In the genomic region with DNA sequence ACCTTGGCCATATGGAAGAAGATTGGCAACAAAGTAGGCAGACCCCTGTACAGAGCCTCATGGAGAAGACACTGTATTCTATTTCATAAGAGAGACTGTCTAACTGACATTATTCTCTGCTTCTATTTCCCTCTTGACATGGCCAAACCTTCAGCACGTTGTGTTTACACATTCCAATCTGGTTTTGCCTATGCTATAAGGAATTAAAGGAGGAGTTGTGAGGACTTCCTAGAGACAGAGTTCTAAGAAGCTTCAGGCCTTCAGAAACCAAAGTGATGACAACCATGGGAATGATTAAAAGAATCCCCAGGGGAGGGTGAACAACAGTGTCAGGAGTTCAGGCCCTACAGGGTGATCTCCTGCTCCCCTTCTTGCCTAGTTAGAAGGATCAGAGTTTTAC, we compare ENCODE assay signal across 17 cellular contexts. TPM values are rescaled to one million over a fixed set of nuclear protein-coding genes. Genes with fewer than 3 reads are reported as not detected.
A peak's percentile ranks its signal among the peaks of the same experiment; 100 is the strongest.
DNase-seq lines count a peak whose midpoint lies in the region; ATAC-seq and TF ChIP-seq lines count a peak whose summit lies in the region.
"Had no signal": no experiment of that assay in that cellular context is flagged by ENCODE, and none has a peak within 500 bp of the region (broad histone marks: within the 10 kb centered on the region; RNA-seq: fewer than 3 reads in every experiment).

No MANE protein-coding gene starts in this region.

- H3K4me1 ChIP-seq in mesenchymal stem cell (ENCODE audit: control insufficient read depth, insufficient read depth, low read depth, low read length): no peaks in the 10 kb centered on the region
- H3K4me1 ChIP-seq: BE2C had no signal

- no peak overlapping the region for H3K4me2 ChIP-seq in mesenchymal stem cell (ENCODE audit: low read length, poor library complexity, severe bottlenecking)

- H2BK5ac ChIP-seq in mesenchymal stem cell (ENCODE audit: low read depth, low read length, poor library complexity, severe bottlenecking): no peak overlapping the region

- ATAC-seq in GM19023 (IDR thresholded peaks at IDR 0.05; ENCODE audit: unreplicated experiment): no peak
- no peak for ATAC-seq in HG03469 (IDR thresholded peaks at IDR 0.05; ENCODE audit: unreplicated experiment)
- no peak for ATAC-seq in WTC11
- ATAC-seq: K562 had no signal

- no peaks in the 10 kb centered on the region for H3K9me3 ChIP-seq in mesenchymal stem cell (ENCODE audit: control insufficient read depth, low read length)
- H3K9me3 ChIP-seq: BE2C had no signal

- peak overlapping the region; percentile 14 for H2AFZ ChIP-seq in mesenchymal stem cell (ENCODE audit: low read depth, low read length)

- no peak overlapping the region for H3K14ac ChIP-seq in mesenchymal stem cell (ENCODE audit: low read length in 2 of 2)

- H3K27ac ChIP-seq in mesenchymal stem cell (ENCODE audit: low read length, poor library complexity, severe bottlenecking): no peak overlapping the region
- H3K27ac ChIP-seq: C4-2B, HL-60 had no signal

- H3K27me3 ChIP-seq in mesenchymal stem cell (ENCODE audit: control insufficient read depth in 1 of 2, insufficient read depth in 1 of 2, low read length in 2 of 2): peaks cover 7 to 35% of the 10 kb centered on the region in 2 experiments
- H3K27me3 ChIP-seq: BE2C had no signal

- TF ChIP-seq CTCF in AG10803 (conservative IDR thresholded peaks at IDR 0.05; ENCODE audit: low read length) (no peak), endothelial cell (IDR thresholded peaks at IDR 0.05; ENCODE audit: unreplicated experiment) (no peak), WTC11 (IDR thresholded peaks at IDR 0.05) (no peak)

- H3K18ac ChIP-seq in mesenchymal stem cell (ENCODE audit: low read depth in 1 of 2, low read length in 2 of 2): no peak overlapping the region

- no peak overlapping the region for H3K4ac ChIP-seq in mesenchymal stem cell (ENCODE audit: low read depth in 1 of 2, low read length in 2 of 2)

- no peak overlapping the region for H3K9ac ChIP-seq in mesenchymal stem cell (ENCODE audit: low read length)

- no peak overlapping the region for H2BK120ac ChIP-seq in mesenchymal stem cell (ENCODE audit: low read depth, low read length)

- no peak overlapping the region for H3K23ac ChIP-seq in mesenchymal stem cell (ENCODE audit: low read length in 2 of 2)

- WGBS in mesenchymal stem cell: 25% methylated on average over 1 of the region's 1 CpG

- H2BK12ac ChIP-seq in mesenchymal stem cell (ENCODE audit: low read length in 2 of 2): no peak overlapping the region

- H3K4me3 ChIP-seq in AG10803 (ENCODE audit: low read length): no peak overlapping the region
- no peak overlapping the region for H3K4me3 ChIP-seq in mesenchymal stem cell (ENCODE audit: insufficient read depth in 1 of 2, low read depth in 1 of 2, low read length in 2 of 2)
- H3K4me3 ChIP-seq: K562 had no signal

- H3K27me3 Mint-ChIP-seq in endothelial cell (ENCODE audit: unreplicated experiment) (peaks cover 3% of the 10 kb centered on the region), WTC11 (ENCODE audit: low read depth) (peaks cover 62% of the 10 kb centered on the region)

- H3K4me1 Mint-ChIP-seq in endothelial cell (ENCODE audit: unreplicated experiment) (no peaks in the 10 kb centered on the region), WTC11 (no peaks in the 10 kb centered on the region)

- H3K36me3 Mint-ChIP-seq in endothelial cell (ENCODE audit: low read depth, unreplicated experiment) (peaks cover 7% of the 10 kb centered on the region), WTC11 (peaks cover 9% of the 10 kb centered on the region)
- H3K36me3 Mint-ChIP-seq: CD4-positive, alpha-beta memory T cell had no signal

- H3K27ac Mint-ChIP-seq in endothelial cell (ENCODE audit: unreplicated experiment) (no peak overlapping the region), WTC11 (no peak overlapping the region)
- H3K27ac Mint-ChIP-seq: CD4-positive, alpha-beta memory T cell; HFFc6 had no signal

- CTCF ChIA-PET in WTC11 (lab: Charles Lee): interaction anchor here (1.1 kb wide), 1 partner anchor 44 kb away, joined by 3 read pairs; no protein-coding TSS in a partner anchor

- H3K4me3 Mint-ChIP-seq in endothelial cell (ENCODE audit: unreplicated experiment) (peak overlapping the region; percentile 26), WTC11 (no peak overlapping the region)
- H3K4me3 Mint-ChIP-seq: CD4-positive, alpha-beta memory T cell; HFFc6 had no signal

- H2BK15ac ChIP-seq in mesenchymal stem cell (ENCODE audit: low read depth, poor library complexity, severe bottlenecking): no peak overlapping the region

- H4K91ac ChIP-seq in mesenchymal stem cell (ENCODE audit: low read length): no peak overlapping the region

- no peak overlapping the region for H4K8ac ChIP-seq in mesenchymal stem cell (ENCODE audit: low read length)

- no peaks in the 10 kb centered on the region for H3K36me3 ChIP-seq in mesenchymal stem cell (ENCODE audit: control insufficient read depth in 1 of 2, insufficient read depth in 2 of 2, low read depth in 1 of 2, low read length in 2 of 2)
- H3K36me3 ChIP-seq: BE2C had no signal

- H3K79me1 ChIP-seq in mesenchymal stem cell (replicated peaks; ENCODE audit: low read length, poor library complexity, severe bottlenecking): no peaks in the 10 kb centered on the region

- no peak overlapping the region for H2AK5ac ChIP-seq in mesenchymal stem cell (ENCODE audit: low read length, severe bottlenecking)

- H3K9me3 Mint-ChIP-seq in endothelial cell (ENCODE audit: unreplicated experiment) (peaks cover 4% of the 10 kb centered on the region), WTC11 (peaks cover 27% of the 10 kb centered on the region)

- POLR2A ChIA-PET in WTC11 (lab: Charles Lee): no interaction called here

- DNase-seq in AG10803 (ENCODE audit: low read depth) (peak; percentile 25), GM04504 (ENCODE audit: low read depth) (peak; percentile 9), endothelial cell (ENCODE audit: low spot score) (no peak), mesenchymal stem cell (peak; percentile 33), WTC11 (ENCODE audit: low spot score) (no peak)
- DNase-seq: 8988T; BE2C; CD4-positive, alpha-beta memory T cell; DND-41; GF-D8; HCEC 1CT; HFFc6 had no signal

TF ChIP-seq in WTC11, 78 proteins besides CTCF, POLR2A, EP300 and RAD21 (continues in another document):
- no peak for TF ChIP-seq ZNF263 (CRISPR knock-in tag; IDR thresholded peaks at IDR 0.05; ENCODE audit: low read depth)
- TF ChIP-seq ZNF121 (CRISPR knock-in tag; IDR thresholded peaks at IDR 0.05): no peak
- no peak for TF ChIP-seq ZBTB21 (CRISPR knock-in tag; IDR thresholded peaks at IDR 0.05; ENCODE audit: borderline replicate concordance)
- TF ChIP-seq, protein P1, sequence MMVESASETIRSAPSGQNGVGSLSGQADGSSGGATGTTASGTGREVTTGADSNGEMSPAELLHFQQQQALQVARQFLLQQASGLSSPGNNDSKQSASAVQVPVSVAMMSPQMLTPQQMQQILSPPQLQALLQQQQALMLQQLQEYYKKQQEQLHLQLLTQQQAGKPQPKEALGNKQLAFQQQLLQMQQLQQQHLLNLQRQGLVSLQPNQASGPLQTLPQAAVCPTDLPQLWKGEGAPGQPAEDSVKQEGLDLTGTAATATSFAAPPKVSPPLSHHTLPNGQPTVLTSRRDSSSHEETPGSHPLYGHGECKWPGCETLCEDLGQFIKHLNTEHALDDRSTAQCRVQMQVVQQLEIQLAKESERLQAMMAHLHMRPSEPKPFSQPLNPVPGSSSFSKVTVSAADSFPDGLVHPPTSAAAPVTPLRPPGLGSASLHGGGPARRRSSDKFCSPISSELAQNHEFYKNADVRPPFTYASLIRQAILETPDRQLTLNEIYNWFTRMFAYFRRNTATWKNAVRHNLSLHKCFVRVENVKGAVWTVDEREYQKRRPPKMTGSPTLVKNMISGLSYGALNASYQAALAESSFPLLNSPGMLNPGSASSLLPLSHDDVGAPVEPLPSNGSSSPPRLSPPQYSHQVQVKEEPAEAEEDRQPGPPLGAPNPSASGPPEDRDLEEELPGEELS (CRISPR knock-in tag; IDR thresholded peaks at IDR 0.05): no peak
- TF ChIP-seq NFYB (CRISPR knock-in tag; conservative IDR thresholded peaks at IDR 0.05; ENCODE audit: low read depth): no peak
- TF ChIP-seq NR2C2 (CRISPR knock-in tag; IDR thresholded peaks at IDR 0.05): no peak
- no peak for TF ChIP-seq ZNF416 (CRISPR knock-in tag; IDR thresholded peaks at IDR 0.05)
- TF ChIP-seq, protein P2, sequence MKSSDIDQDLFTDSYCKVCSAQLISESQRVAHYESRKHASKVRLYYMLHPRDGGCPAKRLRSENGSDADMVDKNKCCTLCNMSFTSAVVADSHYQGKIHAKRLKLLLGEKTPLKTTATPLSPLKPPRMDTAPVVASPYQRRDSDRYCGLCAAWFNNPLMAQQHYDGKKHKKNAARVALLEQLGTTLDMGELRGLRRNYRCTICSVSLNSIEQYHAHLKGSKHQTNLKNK (CRISPR knock-in tag; IDR thresholded peaks at IDR 0.05): no peak
- no peak for TF ChIP-seq CREB1 (CRISPR knock-in tag; IDR thresholded peaks at IDR 0.05)
- no peak for TF ChIP-seq RELA (CRISPR knock-in tag; IDR thresholded peaks at IDR 0.05; ENCODE audit: borderline replicate concordance)
- TF ChIP-seq FOXP1 (CRISPR knock-in tag; IDR thresholded peaks at IDR 0.05; ENCODE audit: borderline replicate concordance): no peak
- TF ChIP-seq, protein P3, sequence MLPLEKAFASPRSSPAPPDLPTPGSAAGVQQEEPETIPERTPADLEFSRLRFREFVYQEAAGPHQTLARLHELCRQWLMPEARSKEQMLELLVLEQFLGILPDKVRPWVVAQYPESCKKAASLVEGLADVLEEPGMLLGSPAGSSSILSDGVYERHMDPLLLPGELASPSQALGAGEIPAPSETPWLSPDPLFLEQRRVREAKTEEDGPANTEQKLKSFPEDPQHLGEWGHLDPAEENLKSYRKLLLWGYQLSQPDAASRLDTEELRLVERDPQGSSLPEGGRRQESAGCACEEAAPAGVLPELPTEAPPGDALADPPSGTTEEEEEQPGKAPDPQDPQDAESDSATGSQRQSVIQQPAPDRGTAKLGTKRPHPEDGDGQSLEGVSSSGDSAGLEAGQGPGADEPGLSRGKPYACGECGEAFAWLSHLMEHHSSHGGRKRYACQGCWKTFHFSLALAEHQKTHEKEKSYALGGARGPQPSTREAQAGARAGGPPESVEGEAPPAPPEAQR (CRISPR knock-in tag; IDR thresholded peaks at IDR 0.05): no peak
- no peak for TF ChIP-seq GABPB1 (CRISPR knock-in tag; IDR thresholded peaks at IDR 0.05)
- TF ChIP-seq JAZF1 (CRISPR knock-in tag; IDR thresholded peaks at IDR 0.05): no peak

RNA-seq across cellular contexts. Expression of a gene that starts 44.9 kb away (rescaled TPM):
- 25.9 TPM for total RNA-seq in endothelial cell (ENCODE audit: unreplicated experiment)
- 15.8 TPM for polyA plus RNA-seq in mesenchymal stem cell (2013, experiment 1 of 2)
- 16.4 TPM for polyA plus RNA-seq in mesenchymal stem cell (2013, experiment 2 of 2)
- total RNA-seq in WTC11 (2021): 16.8 to 20.3 TPM (median 17.9 TPM) in 3 replicates

Comparison
In these comparisons a context has a peak if more than half of its experiments do, and no peak if none do; other contexts are left out.
1. DNase-seq: peak in AG10803 (single experiment), GM04504 (single experiment) and mesenchymal stem cell (single experiment); none in endothelial cell (single experiment) and WTC11 (single experiment).